Comparison of ENCODE assay signal across 13 cellular contexts in genomic region chr1:2251363-2251762, GRCh38. TPM values are rescaled to one million over a fixed set of nuclear protein-coding genes. Genes with fewer than 3 reads are reported as not detected.
A peak's percentile ranks its signal among the peaks of the same experiment; 100 is the strongest.
DNase-seq lines count a peak whose midpoint lies in the region; ATAC-seq and TF ChIP-seq lines count a peak whose summit lies in the region.
"Had no signal": no experiment of that assay in that cellular context is flagged by ENCODE, and none has a peak within 500 bp of the region (broad histone marks: within the 10 kb centered on the region; RNA-seq: fewer than 3 reads in every experiment).

No MANE protein-coding gene starts in this region.

- TF ChIP-seq POLR2A in esophagus muscularis mucosa (IDR thresholded peaks at IDR 0.05; ENCODE audit: low read depth) (no peak), sigmoid colon (IDR thresholded peaks at IDR 0.05) (no peak)

- H3K9me3 ChIP-seq in CD4-positive, CD25-positive, alpha-beta regulatory T cell (ENCODE audit: control insufficient read depth in 2 of 2, low read length in 2 of 2): peaks cover 14 to 26% of the 10 kb centered on the region in 2 experiments
- H3K9me3 ChIP-seq in esophagus muscularis mucosa (peaks cover 0 to 5% (median 2%) of the 10 kb centered on the region in 4 donors), sigmoid colon (peaks cover 0 to 6% (median 0%) of the 10 kb centered on the region in 4 donors)

- H3K4me1 ChIP-seq in CD4-positive, CD25-positive, alpha-beta regulatory T cell (ENCODE audit: control insufficient read depth, insufficient read depth, low read length, poor library complexity, severe bottlenecking): peaks cover 76% of the 10 kb centered on the region
- H3K4me1 ChIP-seq in esophagus muscularis mucosa (peaks cover 94 to 100% (median 99%) of the 10 kb centered on the region in 4 donors), sigmoid colon (peaks cover 0 to 99% (median 92%) of the 10 kb centered on the region in 4 donors)

- TF ChIP-seq EP300 in esophagus muscularis mucosa (IDR thresholded peaks at IDR 0.05): no peak
- no peak for TF ChIP-seq EP300 in sigmoid colon (IDR thresholded peaks at IDR 0.05)

- ATAC-seq in CD4-positive, CD25-positive, alpha-beta regulatory T cell (ENCODE audit: low read depth in 2 of 2): no peak
- no peak for ATAC-seq in GM18511 (IDR thresholded peaks at IDR 0.05; ENCODE audit: unreplicated experiment)

- H3K27me3 Mint-ChIP-seq in CD4-positive, CD25-positive, alpha-beta regulatory T cell: peaks cover 6% of the 10 kb centered on the region
- H3K27me3 Mint-ChIP-seq in CD14-positive monocyte (ENCODE audit: low read depth in 3 of 3): peaks cover 0 to 16% (median 1%) of the 10 kb centered on the region in 3 donors
- H3K27me3 Mint-ChIP-seq: CD8-positive, alpha-beta memory T cell had no signal

- H3K36me3 ChIP-seq in CD4-positive, CD25-positive, alpha-beta regulatory T cell (ENCODE audit: control insufficient read depth, insufficient read depth, low read length): peaks cover 18% of the 10 kb centered on the region
- H3K36me3 ChIP-seq in esophagus muscularis mucosa: peaks cover 0 to 8% (median 4%) of the 10 kb centered on the region in 4 donors
- H3K36me3 ChIP-seq in sigmoid colon: peaks cover 0 to 10% (median 0%) of the 10 kb centered on the region in 4 donors

- 69% methylated on average over 13 of the region's 14 CpGs for WGBS in esophagus muscularis mucosa
- 89 to 92% methylated on average over 14 of the region's 14 CpGs for WGBS in sigmoid colon, 2 donors

- no peak for DNase-seq in CD4-positive, CD25-positive, alpha-beta regulatory T cell
- DNase-seq in LNCaP clone FGC (ENCODE audit: low read depth): no peak
- DNase-seq in esophagus muscularis mucosa (ENCODE audit: extremely low spot score): no peak
- DNase-seq in sigmoid colon: no peak
- no peak for DNase-seq in cerebellar cortex (ENCODE audit: low spot score)
- no peak for DNase-seq in CD14-positive monocyte (ENCODE audit: low spot score)
- DNase-seq: activated CD4-positive, CD25-positive, alpha-beta regulatory T cell; aorta; CD8-positive, alpha-beta memory T cell; HFFc6; NCI-H1694 treated with DMSO at 0.1 percent for 48 hours; NCI-H526 had no signal

- peak overlapping the region in 3 of 4 donors; percentile 36 to 81 (median 71) for H3K4me3 Mint-ChIP-seq in CD4-positive, CD25-positive, alpha-beta regulatory T cell
- H3K4me3 Mint-ChIP-seq in CD14-positive monocyte: no peak overlapping the region
- H3K4me3 Mint-ChIP-seq: HFFc6 had no signal

- peak overlapping the region; percentile 35 for H3K27ac ChIP-seq in CD4-positive, CD25-positive, alpha-beta regulatory T cell (ENCODE audit: insufficient read depth, low read length, poor library complexity, severe bottlenecking)
- H3K27ac ChIP-seq in esophagus muscularis mucosa (replicated peaks in 1 of 4) (peak overlapping the region; percentile 13 to 56 (median 42)), sigmoid colon (peak overlapping the region in 3 of 4 donors; percentile 6 to 69 (median 44))

- H3K9me3 Mint-ChIP-seq in CD4-positive, CD25-positive, alpha-beta regulatory T cell: peaks cover 0 to 3% (median 0%) of the 10 kb centered on the region in 7 donors
- peaks cover 3 to 14% (median 6%) of the 10 kb centered on the region in 7 donors for H3K9me3 Mint-ChIP-seq in CD14-positive monocyte
- H3K9me3 Mint-ChIP-seq: HFFc6 had no signal

- intact Hi-C loops in esophagus muscularis mucosa (cut with DNase I): no loop called here
- intact Hi-C loops in sigmoid colon (cut with DNase I): no loop called here
- intact Hi-C loops in CD14-positive monocyte (cut with micrococcal nuclease): no loop called here

- no peak overlapping the region for H3K4me3 ChIP-seq in CD4-positive, CD25-positive, alpha-beta regulatory T cell (ENCODE audit: low read depth, low read length)
- H3K4me3 ChIP-seq in LNCaP clone FGC (ENCODE audit: low read depth, low read length): peak overlapping the region; percentile 33
- H3K4me3 ChIP-seq in esophagus muscularis mucosa: peak overlapping the region in 1 of 4 donors; percentile 2
- no peak overlapping the region for H3K4me3 ChIP-seq in sigmoid colon

- no peak for TF ChIP-seq CTCF in LNCaP clone FGC (IDR thresholded peaks at IDR 0.05; ENCODE audit: control insufficient read depth, extremely low read depth, insufficient read depth)
- TF ChIP-seq CTCF in esophagus muscularis mucosa (IDR thresholded peaks at IDR 0.05): no peak
- TF ChIP-seq CTCF in sigmoid colon (IDR thresholded peaks at IDR 0.05): no peak
- TF ChIP-seq CTCF in CD14-positive monocyte (IDR thresholded peaks at IDR 0.05): no peak

- H3K36me3 Mint-ChIP-seq in CD4-positive, CD25-positive, alpha-beta regulatory T cell: peaks cover 6% of the 10 kb centered on the region
- H3K36me3 Mint-ChIP-seq in CD14-positive monocyte: peaks cover 36 to 51% of the 10 kb centered on the region in 2 donors

- H3K27ac Mint-ChIP-seq in CD4-positive, CD25-positive, alpha-beta regulatory T cell: peak overlapping the region in 1 of 3 donors; percentile 91
- H3K27ac Mint-ChIP-seq in CD14-positive monocyte: peak overlapping the region in 3 of 7 donors; percentile 7 to 47 (median 18)
- H3K27ac Mint-ChIP-seq: HFFc6 had no signal

- no peaks in the 10 kb centered on the region for H3K27me3 ChIP-seq in CD4-positive, CD25-positive, alpha-beta regulatory T cell (ENCODE audit: control insufficient read depth, insufficient read depth, low read length)
- H3K27me3 ChIP-seq in esophagus muscularis mucosa: no peaks in the 10 kb centered on the region
- no peaks in the 10 kb centered on the region for H3K27me3 ChIP-seq in sigmoid colon

- peaks cover 0 to 76% (median 36%) of the 10 kb centered on the region in 4 donors for H3K4me1 Mint-ChIP-seq in CD4-positive, CD25-positive, alpha-beta regulatory T cell
- H3K4me1 Mint-ChIP-seq in CD14-positive monocyte: peaks cover 39% of the 10 kb centered on the region

RNA-seq across cellular contexts. Expression of gene SKI, which starts 23.2 kb away (rescaled TPM):
- 218 TPM for total RNA-seq in CD4-positive, CD25-positive, alpha-beta regulatory T cell
- under 1 TPM; 0.25 to 0.57 (median 0.31) TPM for polyA plus RNA-seq in CD4-positive, CD25-positive, alpha-beta regulatory T cell
- total RNA-seq in esophagus muscularis mucosa: 100 to 1,000 TPM in 2 of 4 donors, 10 to 100 TPM in 2; 70.1 to 190 (median 124) TPM
- total RNA-seq in sigmoid colon: 10 to 100 TPM; 18.9 to 50.4 (median 26.9) TPM
- 10 to 100 TPM in 1 of 3 donors, 1 to 10 TPM in 2; 5.8 to 20.0 (median 6.6) TPM for polyA plus RNA-seq in sigmoid colon
- under 1 TPM; 0.20 to 0.25 TPM for polyA plus RNA-seq in CD14-positive monocyte

RNA-seq across cellular contexts. Expression of gene FAAP20, which starts 56.8 kb away (rescaled TPM):
- total RNA-seq in CD4-positive, CD25-positive, alpha-beta regulatory T cell: 40.4 TPM
- polyA plus RNA-seq in CD4-positive, CD25-positive, alpha-beta regulatory T cell: 10 to 100 TPM; 40.0 to 66.5 (median 51.5) TPM
- total RNA-seq in esophagus muscularis mucosa (10 to 100 TPM; 37.9 to 81.7 (median 55.7) TPM), sigmoid colon (10 to 100 TPM; 33.8 to 49.5 (median 39.6) TPM)
- polyA plus RNA-seq in sigmoid colon (10 to 100 TPM; 28.4 to 58.0 (median 56.5) TPM), CD14-positive monocyte (10 to 100 TPM; 35.1 to 49.3 TPM)

Comparison
In these comparisons a context has a peak if more than half of its experiments do, and no peak if none do; other contexts are left out.
1. H3K4me3 Mint-ChIP-seq: peak in CD4-positive, CD25-positive, alpha-beta regulatory T cell (3 of 4); none in CD14-positive monocyte (0 of 2).
2. Peak in every context shown above with its lines, with median percentiles within 50 percentile points of each other: H3K27ac ChIP-seq.